ENCODE assay signal across 30 cellular contexts in the genomic region with DNA sequence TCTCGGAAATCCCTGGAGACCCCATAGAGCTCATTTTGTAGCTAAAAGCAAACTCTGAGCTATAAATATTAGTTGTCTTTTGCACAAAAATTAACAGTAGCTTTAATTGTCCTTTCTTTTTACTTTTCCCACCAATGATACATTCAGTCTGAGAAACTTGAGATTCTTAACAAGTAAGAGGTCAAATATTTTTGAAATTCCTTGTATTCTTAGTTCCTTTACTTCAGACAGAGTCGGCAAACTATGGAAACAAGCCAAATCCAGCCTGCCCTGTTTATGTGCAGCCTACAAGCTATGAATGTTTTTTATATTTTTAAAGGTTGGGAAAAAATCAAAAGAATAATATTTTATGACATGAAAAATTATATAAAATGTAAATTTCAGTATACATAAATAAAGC.
A peak's percentile ranks its signal among the peaks of the same experiment; 100 is the strongest.
DNase-seq lines count a peak whose midpoint lies in the region; ATAC-seq and TF ChIP-seq lines count a peak whose summit lies in the region.
"Had no signal": no experiment of that assay in that cellular context is flagged by ENCODE, and none has a peak within 500 bp of the region (broad histone marks: within the 10 kb centered on the region; RNA-seq: fewer than 3 reads in every experiment).

No MANE protein-coding gene starts in this region.

- no peak for ATAC-seq in GM18502 (IDR thresholded peaks at IDR 0.05; ENCODE audit: poor library complexity, unreplicated experiment)
- no peak for ATAC-seq in HG03196 (IDR thresholded peaks at IDR 0.05; ENCODE audit: unreplicated experiment)
- ATAC-seq: activated CD4-positive, alpha-beta T cell treated with anti-CD3 and anti-CD28 coated beads for 36 hours; activated T-cell treated with anti-CD3 and anti-CD28 coated beads, Interleukin-2, amount 50 U/mL, for 72 hours; body of pancreas; HCT116; heart right ventricle; mucosa of descending colon; T-cell had no signal

- peaks cover 0 to under 1% (median 0%) of the 10 kb centered on the region in 5 donors for H3K27me3 ChIP-seq in subcutaneous abdominal adipose tissue (ENCODE audit: control insufficient read depth in 5 of 5, insufficient read depth in 4 of 5, low read length in 5 of 5)
- H3K27me3 ChIP-seq: body of pancreas, colonic mucosa, heart right ventricle, tibial artery had no signal

- peaks cover 0 to 3% (median 0%) of the 10 kb centered on the region in 5 donors for H3K9me3 ChIP-seq in subcutaneous abdominal adipose tissue (ENCODE audit: control insufficient read depth in 5 of 5, low read length in 5 of 5)
- H3K9me3 ChIP-seq: body of pancreas, colonic mucosa, mucosa of descending colon, prostate gland, tibial artery had no signal

- TF ChIP-seq CTCF in chondrocyte (IDR thresholded peaks at IDR 0.05), result no peak

- DNase-seq in LHCN-M2 (ENCODE audit: low read depth) (peak; percentile 18), chondrocyte (ENCODE audit: low spot score) (no peak), kidney glomerular epithelial cell (lab: John Stamatoyannopoulos, UW) (peak; percentile 45)
- no peak for DNase-seq in activated CD4-positive, alpha-beta T cell treated with anti-CD3 and anti-CD28 coated beads, Interleukin-2, amount 10 ng/mL, durations not matched to agents 7 days and 5 days
- no peak for DNase-seq in activated CD4-positive, alpha-beta memory T cell treated with anti-CD3 and anti-CD28 coated beads, Interleukin-2, amount 10 ng/mL, durations not matched to agents 7 days and 5 days
- DNase-seq: activated CD4-positive, alpha-beta T cell treated with anti-CD3 and anti-CD28 coated beads for 36 hours; activated naive CD4-positive, alpha-beta T cell treated with anti-CD3 and anti-CD28 coated beads, Interleukin-2, amount 10 ng/mL, durations not matched to agents 7 days and 5 days; activated T-cell treated with anti-CD3 and anti-CD28 coated beads, Interleukin-2, amount 50 U/mL, for 72 hours; CD4-positive, alpha-beta memory T cell; colonic mucosa; DMS153; endodermal cell; GDM1; heart right ventricle; mucosa of descending colon; NCI-H187 treated with DMSO at 0.1 percent for 48 hours; NCI-H2227 treated with DMSO at 0.1 percent for 48 hours; SHP77 treated with DMSO at 0.1 percent for 48 hours; small intestine; stimulated activated CD4-positive, alpha-beta T cell treated with anti-CD3 and anti-CD28 coated beads, Interleukin-4, amount 100 ng/mL, for 1 hour; stimulated activated naive CD4-positive, alpha-beta T cell treated with Interleukin-2 at 50 U/mL for 16 hours; T-cell; tibial artery had no signal

- no peak overlapping the region for H3K27ac ChIP-seq in subcutaneous abdominal adipose tissue (ENCODE audit: low read depth, low read length)
- H3K27ac ChIP-seq: body of pancreas, colonic mucosa, heart right ventricle, KMS-11, prostate gland, tibial artery had no signal

- no peak overlapping the region for H3K9ac ChIP-seq in subcutaneous abdominal adipose tissue (ENCODE audit: low read length in 5 of 5)
- H3K9ac ChIP-seq: KMS-11 had no signal

- H3K27ac Mint-ChIP-seq in chondrocyte (ENCODE audit: unreplicated experiment), result peak overlapping the region; percentile 89
- no peak overlapping the region for H3K27ac Mint-ChIP-seq in activated CD4-positive, alpha-beta T cell treated with anti-CD3 and anti-CD28 coated beads, Interleukin-2, amount 10 ng/mL, durations not matched to agents 7 days and 5 days
- H3K27ac Mint-ChIP-seq in activated CD4-positive, alpha-beta memory T cell treated with anti-CD3 and anti-CD28 coated beads, Interleukin-2, amount 10 ng/mL, durations not matched to agents 7 days and 5 days, result no peak overlapping the region
- H3K27ac Mint-ChIP-seq: activated CD4-positive, alpha-beta T cell treated with anti-CD3 and anti-CD28 coated beads for 36 hours; activated naive CD4-positive, alpha-beta T cell treated with anti-CD3 and anti-CD28 coated beads, Interleukin-2, amount 10 ng/mL, durations not matched to agents 7 days and 5 days; activated T-cell treated with anti-CD3 and anti-CD28 coated beads, Interleukin-2, amount 50 U/mL, for 72 hours; CD4-positive, alpha-beta memory T cell; endodermal cell; T-cell had no signal

- no peaks in the 10 kb centered on the region for H3K36me3 ChIP-seq in subcutaneous abdominal adipose tissue (ENCODE audit: control insufficient read depth in 5 of 5, insufficient read depth in 5 of 5, low read length in 5 of 5)
- H3K36me3 ChIP-seq: colonic mucosa, heart right ventricle, prostate gland, tibial artery had no signal

- no peaks in the 10 kb centered on the region for H3K27me3 Mint-ChIP-seq in chondrocyte (ENCODE audit: low read depth)
- peaks cover 3% of the 10 kb centered on the region for H3K27me3 Mint-ChIP-seq in activated CD4-positive, alpha-beta T cell treated with anti-CD3 and anti-CD28 coated beads, Interleukin-2, amount 10 ng/mL, durations not matched to agents 7 days and 5 days
- peaks cover 2% of the 10 kb centered on the region for H3K27me3 Mint-ChIP-seq in activated CD4-positive, alpha-beta memory T cell treated with anti-CD3 and anti-CD28 coated beads, Interleukin-2, amount 10 ng/mL, durations not matched to agents 7 days and 5 days
- H3K27me3 Mint-ChIP-seq: activated CD4-positive, alpha-beta T cell treated with anti-CD3 and anti-CD28 coated beads for 36 hours; CD4-positive, alpha-beta memory T cell had no signal

- peak overlapping the region in 3 of 5 donors; percentile 9 to 28 (median 11) for H3K4me3 ChIP-seq in subcutaneous abdominal adipose tissue (ENCODE audit: low read depth in 1 of 5, low read length in 5 of 5)
- H3K4me3 ChIP-seq: body of pancreas, colonic mucosa, heart right ventricle, mucosa of descending colon, prostate gland, tibial artery had no signal

- H3K9me3 Mint-ChIP-seq in chondrocyte (ENCODE audit: low read depth), result peaks cover 14% of the 10 kb centered on the region
- H3K9me3 Mint-ChIP-seq in activated CD4-positive, alpha-beta T cell treated with anti-CD3 and anti-CD28 coated beads, Interleukin-2, amount 10 ng/mL, durations not matched to agents 7 days and 5 days, result no peaks in the 10 kb centered on the region
- no peaks in the 10 kb centered on the region for H3K9me3 Mint-ChIP-seq in activated CD4-positive, alpha-beta memory T cell treated with anti-CD3 and anti-CD28 coated beads, Interleukin-2, amount 10 ng/mL, durations not matched to agents 7 days and 5 days
- H3K9me3 Mint-ChIP-seq: T-cell had no signal

- H3K4me1 Mint-ChIP-seq in chondrocyte (ENCODE audit: low read depth), result peaks cover 44% of the 10 kb centered on the region
- no peaks in the 10 kb centered on the region for H3K4me1 Mint-ChIP-seq in activated CD4-positive, alpha-beta T cell treated with anti-CD3 and anti-CD28 coated beads, Interleukin-2, amount 10 ng/mL, durations not matched to agents 7 days and 5 days
- H3K4me1 Mint-ChIP-seq in activated CD4-positive, alpha-beta memory T cell treated with anti-CD3 and anti-CD28 coated beads, Interleukin-2, amount 10 ng/mL, durations not matched to agents 7 days and 5 days, result no peaks in the 10 kb centered on the region
- H3K4me1 Mint-ChIP-seq: activated CD4-positive, alpha-beta T cell treated with anti-CD3 and anti-CD28 coated beads for 36 hours; activated naive CD4-positive, alpha-beta T cell treated with anti-CD3 and anti-CD28 coated beads, Interleukin-2, amount 10 ng/mL, durations not matched to agents 7 days and 5 days; endodermal cell; T-cell had no signal

- H3K4me3 Mint-ChIP-seq in chondrocyte (ENCODE audit: unreplicated experiment), result peak overlapping the region; percentile 54
- H3K4me3 Mint-ChIP-seq in activated CD4-positive, alpha-beta T cell treated with anti-CD3 and anti-CD28 coated beads, Interleukin-2, amount 10 ng/mL, durations not matched to agents 7 days and 5 days, result no peak overlapping the region
- no peak overlapping the region for H3K4me3 Mint-ChIP-seq in activated CD4-positive, alpha-beta memory T cell treated with anti-CD3 and anti-CD28 coated beads, Interleukin-2, amount 10 ng/mL, durations not matched to agents 7 days and 5 days
- H3K4me3 Mint-ChIP-seq: activated CD4-positive, alpha-beta T cell treated with anti-CD3 and anti-CD28 coated beads for 36 hours; activated naive CD4-positive, alpha-beta T cell treated with anti-CD3 and anti-CD28 coated beads, Interleukin-2, amount 10 ng/mL, durations not matched to agents 7 days and 5 days; activated T-cell treated with anti-CD3 and anti-CD28 coated beads, Interleukin-2, amount 50 U/mL, for 72 hours; CD4-positive, alpha-beta memory T cell; endodermal cell; T-cell had no signal

- peaks cover 2% of the 10 kb centered on the region for H3K36me3 Mint-ChIP-seq in chondrocyte (ENCODE audit: low read depth)
- no peaks in the 10 kb centered on the region for H3K36me3 Mint-ChIP-seq in activated CD4-positive, alpha-beta T cell treated with anti-CD3 and anti-CD28 coated beads, Interleukin-2, amount 10 ng/mL, durations not matched to agents 7 days and 5 days (ENCODE audit: low read depth)
- no peaks in the 10 kb centered on the region for H3K36me3 Mint-ChIP-seq in activated CD4-positive, alpha-beta memory T cell treated with anti-CD3 and anti-CD28 coated beads, Interleukin-2, amount 10 ng/mL, durations not matched to agents 7 days and 5 days (ENCODE audit: low read depth)
- H3K36me3 Mint-ChIP-seq: activated naive CD4-positive, alpha-beta T cell treated with anti-CD3 and anti-CD28 coated beads, Interleukin-2, amount 10 ng/mL, durations not matched to agents 7 days and 5 days; CD4-positive, alpha-beta memory T cell; T-cell had no signal

- POLR2A ChIA-PET in activated CD4-positive, alpha-beta T cell treated with anti-CD3 and anti-CD28 coated beads, Interleukin-2, amount 10 ng/mL, durations not matched to agents 7 days and 5 days (lab: Charles Lee), result no interaction called here
- POLR2A ChIA-PET in activated CD4-positive, alpha-beta memory T cell treated with anti-CD3 and anti-CD28 coated beads, Interleukin-2, amount 10 ng/mL, durations not matched to agents 7 days and 5 days (lab: Charles Lee), result no interaction called here

- H3K4me1 ChIP-seq in subcutaneous abdominal adipose tissue (ENCODE audit: control insufficient read depth in 5 of 5, insufficient read depth in 5 of 5, low read length in 5 of 5), result peaks cover 0 to 7% (median 0%) of the 10 kb centered on the region in 5 donors
- H3K4me1 ChIP-seq: body of pancreas, colonic mucosa, prostate gland, tibial artery had no signal

- CTCF ChIA-PET in activated CD4-positive, alpha-beta T cell treated with anti-CD3 and anti-CD28 coated beads, Interleukin-2, amount 10 ng/mL, durations not matched to agents 7 days and 5 days (lab: Charles Lee), result interaction anchor here (1.0 kb wide), 1 partner anchor 20 kb away, joined by 4 read pairs; no protein-coding TSS in a partner anchor
- CTCF ChIA-PET in activated CD4-positive, alpha-beta memory T cell treated with anti-CD3 and anti-CD28 coated beads, Interleukin-2, amount 10 ng/mL, durations not matched to agents 7 days and 5 days (lab: Charles Lee), result no interaction called here

Comparison
In these comparisons a context has a peak if more than half of its experiments do, and no peak if none do; other contexts are left out.
1. DNase-seq: peak in LHCN-M2 (single experiment) and kidney glomerular epithelial cell (single experiment); none in chondrocyte (single experiment), activated CD4-positive, alpha-beta T cell treated with anti-CD3 and anti-CD28 coated beads, Interleukin-2, amount 10 ng/mL, durations not matched to agents 7 days and 5 days (single experiment) and activated CD4-positive, alpha-beta memory T cell treated with anti-CD3 and anti-CD28 coated beads, Interleukin-2, amount 10 ng/mL, durations not matched to agents 7 days and 5 days (single experiment).